In genomic region chr20:15328084-15328483, GRCh38 we compare ENCODE assay signal across 24 cellular contexts.
A peak's percentile ranks its signal among the peaks of the same experiment; 100 is the strongest.
DNase-seq lines count a peak whose midpoint lies in the region; ATAC-seq, FAIRE-seq and TF ChIP-seq lines count a peak whose summit lies in the region.
"Had no signal": no experiment of that assay in that cellular context is flagged by ENCODE, and none has a peak within 500 bp of the region (broad histone marks: within the 10 kb centered on the region; RNA-seq: fewer than 3 reads in every experiment).

No MANE protein-coding gene starts in this region.

- no peak for TF ChIP-seq CTCF in mammary epithelial cell (conservative IDR thresholded peaks at IDR 0.05 in 1 of 2, IDR thresholded peaks at IDR 0.05 in 1 of 2; ENCODE audit: extremely low read depth in 1 of 2, insufficient read depth in 1 of 2, low read depth in 1 of 2, low read length in 2 of 2)
- no peak for TF ChIP-seq CTCF in MCF 10A (IDR thresholded peaks at IDR 0.05; ENCODE audit: unreplicated experiment)
- no peak for TF ChIP-seq CTCF in keratinocyte (optimal IDR thresholded peaks at IDR 0.05 in 1 of 3, IDR thresholded peaks at IDR 0.05 in 1 of 3, conservative IDR thresholded peaks at IDR 0.05 in 1 of 3; ENCODE audit: extremely low read depth in 1 of 3, insufficient read depth in 2 of 3, low read length in 3 of 3)
- no peak for TF ChIP-seq CTCF in thyroid gland (IDR thresholded peaks at IDR 0.05)

- H3K9ac ChIP-seq in mammary epithelial cell (ENCODE audit: insufficient read depth, low read length), result no peak overlapping the region
- H3K9ac ChIP-seq in keratinocyte (ENCODE audit: control insufficient read depth, extremely low read depth, insufficient read depth, low read length), result no peak overlapping the region
- H3K9ac ChIP-seq: BLaER1 treated with 17β-estradiol and CSF1 and Interleukin-3, amounts not matched to agents 10 nM and 100 nM had no signal

- H3K4me1 ChIP-seq in mammary epithelial cell (ENCODE audit: insufficient read depth, low read length), result peaks cover 6% of the 10 kb centered on the region
- no peaks in the 10 kb centered on the region for H3K4me1 ChIP-seq in keratinocyte (ENCODE audit: control insufficient read depth, extremely low read depth, insufficient read depth, low read length)
- peaks cover 0 to 3% of the 10 kb centered on the region in 2 donors for H3K4me1 ChIP-seq in thyroid gland
- H3K4me1 ChIP-seq: A549, BE2C, HAP-1 had no signal

- H3K27me3 ChIP-seq in mammary epithelial cell (ENCODE audit: insufficient read depth, low read length) (no peaks in the 10 kb centered on the region), keratinocyte (ENCODE audit: control insufficient read depth, extremely low read depth, insufficient read depth, low read length) (no peaks in the 10 kb centered on the region), thyroid gland (no peaks in the 10 kb centered on the region)
- H3K27me3 ChIP-seq: BE2C; BLaER1 treated with 17β-estradiol and CSF1 and Interleukin-3, amounts not matched to agents 10 nM and 100 nM had no signal

- CTCF ChIA-PET in mammary epithelial cell (lab: Charles Lee; ENCODE audit: low non-redundant PET) (no interaction called here), MCF 10A (lab: Yijun Ruan, JAX) (interaction anchor here (0.6 kb wide), 1 partner anchor 519 kb away, joined by 6 read pairs; no protein-coding TSS in a partner anchor)

- H3K79me2 ChIP-seq in mammary epithelial cell (ENCODE audit: insufficient read depth, low read length) (no peaks in the 10 kb centered on the region), keratinocyte (ENCODE audit: control insufficient read depth, insufficient read depth, low read length) (no peaks in the 10 kb centered on the region)

- dilution Hi-C loops in mammary epithelial cell (cut with HindIII; ENCODE audit: low sequenced_read_pairs), result no loop called here
- dilution Hi-C loops in keratinocyte (cut with MboI; ENCODE audit: extremely low pct_ligation_motif_present, low sequenced_read_pairs), result no loop called here

- H3K4me3 ChIP-seq in mammary epithelial cell (replicated peaks in 1 of 3; ENCODE audit: insufficient read depth in 1 of 3, low read depth in 2 of 3, low read length in 3 of 3) (no peak overlapping the region), keratinocyte (ENCODE audit: control insufficient read depth in 2 of 3, extremely low read depth in 1 of 3, insufficient read depth in 2 of 3, low read depth in 1 of 3, low read length in 3 of 3) (no peak overlapping the region), thyroid gland (replicated peaks in 1 of 3) (no peak overlapping the region)
- H3K4me3 ChIP-seq: A549; BLaER1 treated with 17β-estradiol and CSF1 and Interleukin-3, amounts not matched to agents 10 nM and 100 nM; GM23338; HAP-1 had no signal

- H4K20me1 ChIP-seq in mammary epithelial cell (ENCODE audit: insufficient read depth, low read length) (no peaks in the 10 kb centered on the region), keratinocyte (ENCODE audit: control insufficient read depth, extremely low read depth, insufficient read depth, low read length) (no peaks in the 10 kb centered on the region)
- H4K20me1 ChIP-seq: BLaER1 treated with 17β-estradiol and CSF1 and Interleukin-3, amounts not matched to agents 10 nM and 100 nM had no signal

- FAIRE-seq in keratinocyte (lab: Jason Lieb, UNC), result no peak
- FAIRE-seq: A549, D721Med, GM12891, GM18507 had no signal

- intact Hi-C loops in mammary epithelial cell (cut with micrococcal nuclease), result no loop called here
- intact Hi-C loops in MCF 10A (cut with micrococcal nuclease), result no loop called here
- intact Hi-C loops in thyroid gland (cut with DNase I), result no loop called here

- H3K4me2 ChIP-seq in mammary epithelial cell (ENCODE audit: insufficient read depth, low read depth, low read length), result peak overlapping the region; percentile 31
- no peak overlapping the region for H3K4me2 ChIP-seq in keratinocyte (ENCODE audit: control insufficient read depth, extremely low read depth, insufficient read depth, low read depth, low read length)
- H3K4me2 ChIP-seq: A549; BLaER1 treated with 17β-estradiol and CSF1 and Interleukin-3, amounts not matched to agents 10 nM and 100 nM; GM23338 had no signal

- 0% methylated on average over 1 of the region's 1 CpG for WGBS in mammary epithelial cell (ENCODE audit: low coverage, missing lambda C conversion rate)
- 21 to 23% methylated on average over 1 of the region's 1 CpG for WGBS in thyroid gland, 2 donors

- H3K9me3 ChIP-seq in mammary epithelial cell (replicated peaks; ENCODE audit: insufficient read depth, low read length), result no peaks in the 10 kb centered on the region
- H3K9me3 ChIP-seq in keratinocyte (ENCODE audit: control insufficient read depth, low read depth, low read length), result no peaks in the 10 kb centered on the region
- H3K9me3 ChIP-seq in thyroid gland, result no peaks in the 10 kb centered on the region
- H3K9me3 ChIP-seq: A549; BE2C; BLaER1 treated with 17β-estradiol and CSF1 and Interleukin-3, amounts not matched to agents 10 nM and 100 nM; HAP-1 had no signal

- H3K36me3 ChIP-seq in mammary epithelial cell (ENCODE audit: insufficient read depth, low read length), result no peaks in the 10 kb centered on the region
- no peaks in the 10 kb centered on the region for H3K36me3 ChIP-seq in keratinocyte (ENCODE audit: control insufficient read depth in 2 of 2, extremely low read depth in 1 of 2, insufficient read depth in 2 of 2, low read length in 2 of 2)
- H3K36me3 ChIP-seq in thyroid gland, result no peaks in the 10 kb centered on the region
- H3K36me3 ChIP-seq: BE2C; BLaER1 treated with 17β-estradiol and CSF1 and Interleukin-3, amounts not matched to agents 10 nM and 100 nM; HAP-1 had no signal

- H3K9me3 Mint-ChIP-seq in MCF 10A (ENCODE audit: unreplicated experiment), result no peaks in the 10 kb centered on the region
- H3K9me3 Mint-ChIP-seq: GM23338 had no signal

- no peaks in the 10 kb centered on the region for H3K27me3 Mint-ChIP-seq in MCF 10A (ENCODE audit: insufficient read depth, unreplicated experiment)
- H3K27me3 Mint-ChIP-seq: CD4-positive, alpha-beta T cell; CD8-positive, alpha-beta memory T cell had no signal

- DNase-seq in mammary epithelial cell (no peak), MCF 10A (ENCODE audit: unreplicated experiment) (no peak), keratinocyte (ENCODE audit: low read depth, low spot score) (no peak), thyroid gland (peak; percentile 42 to 69)
- DNase-seq: ACHN; AML-193; BE2C; CD4-positive, alpha-beta T cell; CD8-positive, alpha-beta memory T cell; DMS 273 treated with DMSO at 0.1 percent for 48 hours; DMS79 treated with DMSO at 0.1 percent for 48 hours; GF-D8; HFFc6 had no signal

- H3K4me1 Mint-ChIP-seq in MCF 10A (ENCODE audit: insufficient read depth, unreplicated experiment), result no peaks in the 10 kb centered on the region
- H3K4me1 Mint-ChIP-seq: CD8-positive, alpha-beta memory T cell; GM23338 had no signal

- in situ Hi-C loops in mammary epithelial cell (cut with MboI; ENCODE audit: low sequenced_read_pairs in 2 of 2), result no loop called here

- no peaks in the 10 kb centered on the region for H3K36me3 Mint-ChIP-seq in MCF 10A (ENCODE audit: insufficient read depth, unreplicated experiment)
- H3K36me3 Mint-ChIP-seq: CD14-positive monocyte; CD8-positive, alpha-beta memory T cell had no signal

- H3K9me1 ChIP-seq in keratinocyte (ENCODE audit: control insufficient read depth, extremely low read depth, insufficient read depth, low read length), result no peaks in the 10 kb centered on the region

- no peak for ATAC-seq in HG02678 (IDR thresholded peaks at IDR 0.05; ENCODE audit: unreplicated experiment)
- ATAC-seq in GM21786 (IDR thresholded peaks at IDR 0.05; ENCODE audit: unreplicated experiment), result no peak
- ATAC-seq: A549, GM23338 had no signal

- POLR2A ChIA-PET in MCF 10A (lab: Yijun Ruan, JAX), result interaction anchor here (0.5 kb wide), 1 partner anchor 360 kb away, joined by 3 read pairs; no protein-coding TSS in a partner anchor

- H2AFZ ChIP-seq in mammary epithelial cell (ENCODE audit: low read depth, low read length), result peak overlapping the region; percentile 79
- peak overlapping the region; percentile 14 for H2AFZ ChIP-seq in keratinocyte (ENCODE audit: control insufficient read depth, low read length)
- H2AFZ ChIP-seq: GM23338 had no signal

- no peak overlapping the region for H3K27ac Mint-ChIP-seq in MCF 10A (ENCODE audit: low read depth, unreplicated experiment)
- H3K27ac Mint-ChIP-seq: CD14-positive monocyte; CD4-positive, alpha-beta T cell; CD8-positive, alpha-beta memory T cell; GM23338; HFFc6 had no signal

- no peak overlapping the region for H3K27ac ChIP-seq in mammary epithelial cell (ENCODE audit: insufficient read depth, low read depth, low read length)
- H3K27ac ChIP-seq in keratinocyte (ENCODE audit: control insufficient read depth, insufficient read depth, low read length), result no peak overlapping the region
- no peak overlapping the region for H3K27ac ChIP-seq in thyroid gland
- H3K27ac ChIP-seq: 22Rv1; A549; BLaER1 treated with 17β-estradiol and CSF1 and Interleukin-3, amounts not matched to agents 10 nM and 100 nM had no signal

- no peak overlapping the region for H3K4me3 Mint-ChIP-seq in MCF 10A (ENCODE audit: unreplicated experiment)
- H3K4me3 Mint-ChIP-seq: CD14-positive monocyte; CD4-positive, alpha-beta T cell; CD8-positive, alpha-beta memory T cell; GM23338; HFFc6 had no signal

- TF ChIP-seq POLR2A in thyroid gland (IDR thresholded peaks at IDR 0.05), result no peak

- BruUV-seq in mammary epithelial cell (replicated peaks; lab: Mats Ljungman, UMichigan) (no TSS peak), MCF 10A (replicated peaks; lab: Mats Ljungman, UMichigan) (no TSS peak)

Comparison
In these comparisons a context has a peak if more than half of its experiments do, and no peak if none do; other contexts are left out.
1. DNase-seq: peak in thyroid gland (2 of 2); none in mammary epithelial cell (single experiment), MCF 10A (single experiment) and keratinocyte (single experiment).